Comparison of ENCODE assay signal across 8 cellular contexts in the genomic region with DNA sequence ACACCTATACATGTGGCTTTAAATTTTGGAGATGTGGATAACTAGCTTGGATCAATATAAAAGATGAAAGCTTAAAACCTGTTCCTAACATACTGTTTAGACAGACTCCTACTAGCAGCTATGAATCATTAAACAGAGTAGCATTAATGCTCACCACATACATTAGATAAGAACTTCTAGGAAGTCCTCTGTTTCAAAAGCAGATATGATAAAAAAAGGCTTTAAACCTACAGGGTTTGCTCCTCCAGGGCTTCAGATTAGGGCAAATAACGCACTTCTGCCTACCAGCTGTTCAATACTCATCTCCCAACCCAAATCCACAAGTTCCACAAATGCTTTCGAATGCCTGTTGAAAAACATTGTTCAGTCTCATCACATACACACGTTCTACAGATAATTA. TPM values are rescaled to one million over a fixed set of nuclear protein-coding genes. Genes with fewer than 3 reads are reported as not detected.
A peak's percentile ranks its signal among the peaks of the same experiment; 100 is the strongest.
DNase-seq lines count a peak whose midpoint lies in the region; ATAC-seq and TF ChIP-seq lines count a peak whose summit lies in the region.

No MANE protein-coding gene starts in this region.

- TF ChIP-seq CTCF in MM.1S (IDR thresholded peaks at IDR 0.05; ENCODE audit: low read length): no peak

- H3K4me1 ChIP-seq in MM.1S (ENCODE audit: low read length): peaks cover 14% of the 10 kb centered on the region; the same call in 1 of the 2 replicates
- peaks cover 30% of the 10 kb centered on the region for H3K4me1 ChIP-seq in muscle layer of colon (ENCODE audit: insufficient read depth, low read length)

- H3K4me1 Mint-ChIP-seq in central memory CD8-positive, alpha-beta T cell: peaks cover 11% of the 10 kb centered on the region

- H3K36me3 Mint-ChIP-seq in central memory CD8-positive, alpha-beta T cell (ENCODE audit: insufficient read depth): peaks cover 11% of the 10 kb centered on the region

- peak overlapping the region; percentile 91 for H3K4me3 Mint-ChIP-seq in central memory CD8-positive, alpha-beta T cell

- no peaks in the 10 kb centered on the region for H3K36me3 ChIP-seq in MM.1S (replicated peaks; ENCODE audit: insufficient read depth, low read length)
- H3K36me3 ChIP-seq in muscle layer of colon (ENCODE audit: insufficient read depth, low read length): no peaks in the 10 kb centered on the region

- no peaks in the 10 kb centered on the region; the same call in 1 of the 2 replicates for H4K20me1 ChIP-seq in MM.1S (ENCODE audit: insufficient read depth, low read length)

- in situ Hi-C loops in Caki2 (cut with HindIII; ENCODE audit: low pct_unique_long_range_greater_than_20kb, low sequenced_read_pairs): no loop called here

- peak overlapping the region; percentile 87 for H3K27ac Mint-ChIP-seq in central memory CD8-positive, alpha-beta T cell (ENCODE audit: low read depth)

- no peaks in the 10 kb centered on the region for H3K9me2 ChIP-seq in MM.1S (replicated peaks; ENCODE audit: insufficient read depth, low read length)

- ATAC-seq in central memory CD8-positive, alpha-beta T cell (replicated peaks; ENCODE audit: extremely low read depth, poor library complexity, severe bottlenecking): no peak
- ATAC-seq in GM19023 (IDR thresholded peaks at IDR 0.05; ENCODE audit: unreplicated experiment) (no peak), GM19351 (IDR thresholded peaks at IDR 0.05; ENCODE audit: unreplicated experiment) (no peak)

- H3K27me3 Mint-ChIP-seq in central memory CD8-positive, alpha-beta T cell: no peaks in the 10 kb centered on the region

- peak overlapping the region; percentile 91 for H3K4me3 ChIP-seq in MM.1S (ENCODE audit: low read length)
- H3K4me3 ChIP-seq in muscle layer of colon (ENCODE audit: low read depth in 1 of 2, low read length in 2 of 2): peak overlapping the region; percentile 68 to 89

- DNase-seq in Caki2 (ENCODE audit: low read depth): peak; percentile 25
- no peak for DNase-seq in MM.1S
- DNase-seq in central memory CD8-positive, alpha-beta T cell (ENCODE audit: low spot score in 2 of 2): no peak
- no peak for DNase-seq in glomerular visceral epithelial cell (ENCODE audit: extremely low spot score)
- DNase-seq in DMS153 (lab: John Stamatoyannopoulos, UW): no peak

- H3K4me2 ChIP-seq in MM.1S (ENCODE audit: low read depth, low read length): peak overlapping the region; percentile 82

- H3K27me3 ChIP-seq in MM.1S (replicated peaks; ENCODE audit: insufficient read depth, low read length) (no peaks in the 10 kb centered on the region), muscle layer of colon (ENCODE audit: control insufficient read depth in 1 of 2, insufficient read depth in 2 of 2, low read length in 2 of 2) (no peaks in the 10 kb centered on the region)

- H3K27ac ChIP-seq in MM.1S (ENCODE audit: low read length): no peak overlapping the region
- no peak overlapping the region for H3K27ac ChIP-seq in muscle layer of colon (ENCODE audit: low read depth, low read length)

- H3F3A ChIP-seq in MM.1S (ENCODE audit: insufficient read depth, low read length): peaks cover 6% of the 10 kb centered on the region; the same call in 1 of the 2 replicates

- H3K9me3 Mint-ChIP-seq in central memory CD8-positive, alpha-beta T cell: no peaks in the 10 kb centered on the region

- H2AFZ ChIP-seq in MM.1S (ENCODE audit: low read length): no peak overlapping the region

- peaks cover 60% of the 10 kb centered on the region for H3K79me2 ChIP-seq in MM.1S (ENCODE audit: low read length)

- H3K9ac ChIP-seq in MM.1S (ENCODE audit: low read length) (peak overlapping the region; percentile 97; the same call in 1 of the 2 replicates), muscle layer of colon (ENCODE audit: low read length) (peak overlapping the region; percentile 55)

- H3K9me3 ChIP-seq in MM.1S (replicated peaks; ENCODE audit: insufficient read depth, low read length) (no peaks in the 10 kb centered on the region), muscle layer of colon (ENCODE audit: low read length) (no peaks in the 10 kb centered on the region)

RNA-seq across cellular contexts. Expression of a gene that starts 1.5 kb away (rescaled TPM):
- 24.7 and 33.2 TPM in 2 replicates for total RNA-seq in Caki2 (2014; rRNA removed; shearing (Covaris generic); ENCODE audit: low replicate concordance)

RNA-seq across cellular contexts. Expression of a gene that starts 42.0 kb away (rescaled TPM):
- 77.8 and 83.0 TPM in 2 replicates for total RNA-seq in Caki2 (2014; rRNA removed; shearing (Covaris generic); ENCODE audit: low replicate concordance)
